21 cellular contexts compared by ENCODE assay signal in the genomic region with DNA sequence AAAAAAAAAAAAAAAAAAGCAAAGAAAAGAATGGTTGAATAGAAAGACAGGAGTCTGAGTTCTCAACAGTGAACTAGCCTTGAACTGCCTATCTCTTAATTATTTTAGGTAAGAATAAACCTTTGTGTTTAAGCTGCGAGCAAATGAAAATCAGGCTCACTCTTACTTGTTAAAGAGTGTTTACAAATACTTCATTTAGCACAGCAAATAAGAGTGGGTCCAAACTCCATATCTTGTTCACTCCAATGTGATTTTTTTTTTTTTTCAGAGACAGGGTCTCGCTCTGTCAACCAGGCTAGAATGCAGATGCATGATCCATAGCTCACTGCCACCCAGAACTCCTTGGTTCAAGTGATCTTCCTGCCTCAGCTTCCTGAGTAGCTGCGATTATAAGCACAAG. TPM values are rescaled to one million over a fixed set of nuclear protein-coding genes. Genes with fewer than 3 reads are reported as not detected.
DNase-seq lines count a peak whose midpoint lies in the region; ATAC-seq, FAIRE-seq and TF ChIP-seq lines count a peak whose summit lies in the region.
"Had no signal": no experiment of that assay in that cellular context is flagged by ENCODE, and none has a peak within 500 bp of the region (broad histone marks: within the 10 kb centered on the region; RNA-seq: fewer than 3 reads in every experiment).

No MANE protein-coding gene starts in this region.

- peaks cover 9 to 48% of the 10 kb centered on the region in 2 experiments for H3K36me3 ChIP-seq in HepG2 (replicated peaks in 1 of 2; ENCODE audit: control insufficient read depth in 1 of 2, insufficient read depth in 2 of 2, low read length in 2 of 2)
- H3K36me3 ChIP-seq in H7 (replicated peaks; ENCODE audit: control insufficient read depth, insufficient read depth, low read length): peaks cover 5% of the 10 kb centered on the region

- peaks cover 6% of the 10 kb centered on the region for H3K4me1 Mint-ChIP-seq in activated CD4-positive, alpha-beta T cell treated with anti-CD3 and anti-CD28 coated beads, Interleukin-2, amount 10 ng/mL, durations not matched to agents 24 days and 14 days
- H3K4me1 Mint-ChIP-seq: B cell had no signal

- ATAC-seq in HepG2: peak; percentile 89
- ATAC-seq: A549; CD8-positive, alpha-beta T cell had no signal

- no peaks in the 10 kb centered on the region for H3K79me2 ChIP-seq in HepG2 (ENCODE audit: insufficient read depth, low read length)

- no peaks in the 10 kb centered on the region for H3K27me3 ChIP-seq in HepG2 (ENCODE audit: control insufficient read depth in 1 of 2, insufficient read depth in 2 of 2, low read length in 2 of 2)
- no peaks in the 10 kb centered on the region for H3K27me3 ChIP-seq in H7 (ENCODE audit: control insufficient read depth, insufficient read depth, low read length)
- H3K27me3 ChIP-seq: BLaER1 treated with 17β-estradiol and CSF1 and Interleukin-3, amounts not matched to agents 10 nM and 100 nM had no signal

- no peak for TF ChIP-seq EP300 in HepG2 (IDR thresholded peaks at IDR 0.05; ENCODE audit: low read depth in 2 of 2, low read length in 2 of 2)
- TF ChIP-seq EP300 in HepG2 (CRISPR knock-in tag; IDR thresholded peaks at IDR 0.05; ENCODE audit: borderline replicate concordance): no peak

- no peak for FAIRE-seq in HepG2 (lab: Jason Lieb, UNC)
- FAIRE-seq: A549, D721Med, G401.6, GM12891, GM19239 had no signal

- intact Hi-C loops in activated CD4-positive, alpha-beta T cell treated with anti-CD3 and anti-CD28 coated beads, Interleukin-2, amount 10 ng/mL, durations not matched to agents 24 days and 14 days (cut with micrococcal nuclease): no loop called here
- intact Hi-C loops in HepG2 (cut with micrococcal nuclease; ENCODE audit: unreplicated experiment): no loop called here

- TF ChIP-seq CTCF in HepG2 (CRISPR knock-in tag; IDR thresholded peaks at IDR 0.05): no peak

- POLR2A ChIA-PET in HepG2 (lab: Yijun Ruan, JAX): interaction anchor here (0.6 to 1.5 kb wide), 4 partner anchors 11 to 29 kb away, joined by 3 to 12 read pairs (median 3); a partner anchor contains a TSS

- WGBS in HepG2 (ENCODE audit: low lambda C conversion rate): 66% methylated on average over 3 of the region's 3 CpGs

- peak; percentile 45 for DNase-seq in activated CD4-positive, alpha-beta T cell treated with anti-CD3 and anti-CD28 coated beads, Interleukin-2, amount 10 ng/mL, durations not matched to agents 24 days and 14 days
- DNase-seq in activated CD4-positive, alpha-beta T cell treated with anti-CD3 and anti-CD28 coated beads for 4 hours: no peak
- DNase-seq in HepG2 (ENCODE audit: low spot score) (peak; percentile 20), NCI-H2029 (lab: John Stamatoyannopoulos, UW) (no peak), H7 (no peak)
- DNase-seq: AML-193; Caco-2; Calu3; CD4-positive, alpha-beta T cell; CD8-positive, alpha-beta T cell; DMS79 treated with DMSO at 0.1 percent for 48 hours; GF-D8 had no signal

- no peaks in the 10 kb centered on the region for H3K9me3 ChIP-seq in HepG2 (ENCODE audit: low read length)
- H3K9me3 ChIP-seq: A549; BLaER1 treated with 17β-estradiol and CSF1 and Interleukin-3, amounts not matched to agents 10 nM and 100 nM; Caco-2 had no signal

- no peak overlapping the region for H3K27ac Mint-ChIP-seq in activated CD4-positive, alpha-beta T cell treated with anti-CD3 and anti-CD28 coated beads, Interleukin-2, amount 10 ng/mL, durations not matched to agents 24 days and 14 days
- H3K27ac Mint-ChIP-seq: B cell; CD4-positive, alpha-beta T cell; CD8-positive, alpha-beta T cell had no signal

- H3K9me3 Mint-ChIP-seq in activated CD4-positive, alpha-beta T cell treated with anti-CD3 and anti-CD28 coated beads, Interleukin-2, amount 10 ng/mL, durations not matched to agents 24 days and 14 days: no peaks in the 10 kb centered on the region
- H3K9me3 Mint-ChIP-seq: CD4-positive, alpha-beta T cell; CD8-positive, alpha-beta T cell had no signal

- H3K4me3 ChIP-seq in HepG2 (replicated peaks in 1 of 3; ENCODE audit: insufficient read depth in 1 of 3, low read depth in 2 of 3, low read length in 3 of 3): no peak overlapping the region; a peak in 1 of 6 replicates
- no peak overlapping the region for H3K4me3 ChIP-seq in H7 (ENCODE audit: insufficient read depth, low read depth, low read length)
- H3K4me3 ChIP-seq: A549; BLaER1 treated with 17β-estradiol and CSF1 and Interleukin-3, amounts not matched to agents 10 nM and 100 nM had no signal

- peaks cover 16% of the 10 kb centered on the region for H3K4me1 ChIP-seq in HepG2 (ENCODE audit: insufficient read depth, low read length)
- H3K4me1 ChIP-seq: A549; BLaER1 treated with 17β-estradiol and CSF1 and Interleukin-3, amounts not matched to agents 10 nM and 100 nM; Caco-2 had no signal

- TF ChIP-seq RAD21 in HepG2 (CRISPR knock-in tag; IDR thresholded peaks at IDR 0.05): no peak

- H3K27me3 Mint-ChIP-seq in activated CD4-positive, alpha-beta T cell treated with anti-CD3 and anti-CD28 coated beads, Interleukin-2, amount 10 ng/mL, durations not matched to agents 24 days and 14 days: no peaks in the 10 kb centered on the region
- H3K27me3 Mint-ChIP-seq: B cell; CD4-positive, alpha-beta T cell had no signal

- H3K9ac ChIP-seq in HepG2 (ENCODE audit: insufficient read depth, low read depth, low read length): no peak overlapping the region
- H3K9ac ChIP-seq: BLaER1 treated with 17β-estradiol and CSF1 and Interleukin-3, amounts not matched to agents 10 nM and 100 nM had no signal

- BruUV-seq in HepG2 (replicated peaks; lab: Mats Ljungman, UMichigan): no TSS peak

- H2AFZ ChIP-seq in HepG2 (ENCODE audit: low read length): no peak overlapping the region

- H3K4me3 Mint-ChIP-seq in activated CD4-positive, alpha-beta T cell treated with anti-CD3 and anti-CD28 coated beads, Interleukin-2, amount 10 ng/mL, durations not matched to agents 24 days and 14 days: no peak overlapping the region
- H3K4me3 Mint-ChIP-seq: B cell; CD4-positive, alpha-beta T cell; CD8-positive, alpha-beta T cell had no signal

- in situ Hi-C loops in HepG2 (cut with HindIII; ENCODE audit: extremely low pct_ligation_motif_present, low pct_unique_long_range_greater_than_20kb): no loop called here

- peak overlapping the region; percentile 14 for H3K27ac ChIP-seq in HepG2 (ENCODE audit: extremely low read length, insufficient read depth, low read length)
- H3K27ac ChIP-seq: 22Rv1; A549; BLaER1 treated with 17β-estradiol and CSF1 and Interleukin-3, amounts not matched to agents 10 nM and 100 nM; C4-2B had no signal

- peaks cover 58% of the 10 kb centered on the region for H3K36me3 Mint-ChIP-seq in activated CD4-positive, alpha-beta T cell treated with anti-CD3 and anti-CD28 coated beads, Interleukin-2, amount 10 ng/mL, durations not matched to agents 24 days and 14 days (ENCODE audit: low read depth)

- TF ChIP-seq POLR2A in HepG2 (IDR thresholded peaks at IDR 0.05; ENCODE audit: insufficient read depth in 1 of 2, low read depth in 2 of 2, low read length in 2 of 2): no peak

- H3K4me2 ChIP-seq in HepG2 (ENCODE audit: low read depth, low read length): peak overlapping the region; percentile 34; the same call in 1 of the 2 replicates
- H3K4me2 ChIP-seq: A549; BLaER1 treated with 17β-estradiol and CSF1 and Interleukin-3, amounts not matched to agents 10 nM and 100 nM had no signal

- CTCF ChIA-PET in HepG2 (lab: Yijun Ruan, JAX; ENCODE audit: low intra/inter-chr PET ratio, low total read pairs): no interaction called here

- no peaks in the 10 kb centered on the region for H4K20me1 ChIP-seq in HepG2 (ENCODE audit: insufficient read depth, low read length)

RNA-seq across cellular contexts. Expression of a gene that starts 11.9 kb away (rescaled TPM):
- total RNA-seq in activated CD4-positive, alpha-beta T cell treated with anti-CD3 and anti-CD28 coated beads, Interleukin-2, amount 10 ng/mL, durations not matched to agents 24 days and 14 days: 19.0 and 21.3 TPM in 2 replicates
- total RNA-seq in HepG2 (2016; rRNA removed; fragmentation: Illumina TruSeq; extraction: Trizol): 11.6 and 17.2 TPM in 2 replicates
- total RNA-seq in HepG2 (2016; cell fraction: cytosol; rRNA removed; fragmentation: Illumina TruSeq; extraction: Trizol; ENCODE audit: low read depth): 2.7 and 2.9 TPM in 2 replicates
- 10.8 and 16.0 TPM in 2 replicates for total RNA-seq in HepG2 (2016; cell fraction: insoluble cytoplasmic fraction; rRNA removed; fragmentation: Illumina TruSeq; extraction: Trizol)
- total RNA-seq in HepG2 (2016; cell fraction: membrane; rRNA removed; fragmentation: Illumina TruSeq; extraction: Trizol): 5.0 TPM in 2 replicates
- 37.0 and 37.6 TPM in 2 replicates for total RNA-seq in HepG2 (2016; cell fraction: nucleus; rRNA removed; fragmentation: Illumina TruSeq; extraction: Trizol)
- polyA plus RNA-seq in HepG2 (2011; rRNA removed): 3.3 and 3.8 TPM in 2 replicates
- polyA plus RNA-seq in HepG2 (2011; cell fraction: cytosol; rRNA removed): 1.4 and 1.7 TPM in 2 replicates
- 10.2 and 12.2 TPM in 2 replicates for polyA plus RNA-seq in HepG2 (2011; cell fraction: nucleus; rRNA removed)
- 6.7 and 8.7 TPM in 2 replicates for polyA plus RNA-seq in HepG2 (2012)
- polyA plus RNA-seq in HepG2 (2016; cell fraction: cytosol; fragmentation: Illumina TruSeq; extraction: Trizol; ENCODE audit: low read depth): 0.57 and 0.58 TPM in 2 replicates
- 5.1 and 5.7 TPM in 2 replicates for polyA plus RNA-seq in HepG2 (2016; cell fraction: insoluble cytoplasmic fraction; fragmentation: Illumina TruSeq; extraction: Trizol; ENCODE audit: low read depth)
- polyA plus RNA-seq in HepG2 (2016; cell fraction: membrane; fragmentation: Illumina TruSeq; extraction: Trizol; ENCODE audit: low read depth): 1.4 TPM in 2 replicates
- polyA plus RNA-seq in HepG2 (2016; cell fraction: nucleus; fragmentation: Illumina TruSeq; extraction: Trizol; ENCODE audit: insufficient read depth, low read depth): 24.3 and 25.6 TPM in 2 replicates
- polyA minus RNA-seq in HepG2 (2011; rRNA and poly(A)+ RNA removed; ENCODE audit: low replicate concordance): 7.4 and 13.2 TPM in 2 replicates
- polyA minus RNA-seq in HepG2 (2011; cell fraction: cytosol; rRNA and poly(A)+ RNA removed): 4.0 and 5.6 TPM in 2 replicates
- polyA minus RNA-seq in HepG2 (2011; cell fraction: nucleus; rRNA and poly(A)+ RNA removed): 53.5 and 55.6 TPM in 2 replicates
- 8.7 and 10.7 TPM in 2 replicates for total RNA-seq in H7 (2014; rRNA removed; shearing (Covaris generic))

RNA-seq across cellular contexts. Expression of a gene that starts 29.1 kb away (rescaled TPM):
- 43.2 and 43.3 TPM in 2 replicates for total RNA-seq in activated CD4-positive, alpha-beta T cell treated with anti-CD3 and anti-CD28 coated beads, Interleukin-2, amount 10 ng/mL, durations not matched to agents 24 days and 14 days
- total RNA-seq in HepG2 (2016; rRNA removed; fragmentation: Illumina TruSeq; extraction: Trizol): 49.9 and 85.2 TPM in 2 replicates
- 17.0 and 17.9 TPM in 2 replicates for total RNA-seq in HepG2 (2016; cell fraction: cytosol; rRNA removed; fragmentation: Illumina TruSeq; extraction: Trizol; ENCODE audit: low read depth)
- total RNA-seq in HepG2 (2016; cell fraction: insoluble cytoplasmic fraction; rRNA removed; fragmentation: Illumina TruSeq; extraction: Trizol): 54.7 and 88.6 TPM in 2 replicates
- 30.4 and 36.4 TPM in 2 replicates for total RNA-seq in HepG2 (2016; cell fraction: membrane; rRNA removed; fragmentation: Illumina TruSeq; extraction: Trizol)
- 29.6 and 32.2 TPM in 2 replicates for total RNA-seq in HepG2 (2016; cell fraction: nucleus; rRNA removed; fragmentation: Illumina TruSeq; extraction: Trizol)
- polyA plus RNA-seq in HepG2 (2011; rRNA removed): 10.3 and 14.5 TPM in 2 replicates
- polyA plus RNA-seq in HepG2 (2011; cell fraction: cytosol; rRNA removed): 7.0 and 7.5 TPM in 2 replicates
- 4.1 and 5.1 TPM in 2 replicates for polyA plus RNA-seq in HepG2 (2011; cell fraction: nucleus; rRNA removed)
- polyA plus RNA-seq in HepG2 (2012): 19.9 and 21.0 TPM in 2 replicates
- 7.8 and 9.6 TPM in 2 replicates for polyA plus RNA-seq in HepG2 (2016; cell fraction: cytosol; fragmentation: Illumina TruSeq; extraction: Trizol; ENCODE audit: low read depth)
- 78.3 and 79.2 TPM in 2 replicates for polyA plus RNA-seq in HepG2 (2016; cell fraction: insoluble cytoplasmic fraction; fragmentation: Illumina TruSeq; extraction: Trizol; ENCODE audit: low read depth)
- polyA plus RNA-seq in HepG2 (2016; cell fraction: membrane; fragmentation: Illumina TruSeq; extraction: Trizol; ENCODE audit: low read depth): 15.4 and 16.4 TPM in 2 replicates
- 33.6 and 34.4 TPM in 2 replicates for polyA plus RNA-seq in HepG2 (2016; cell fraction: nucleus; fragmentation: Illumina TruSeq; extraction: Trizol; ENCODE audit: insufficient read depth, low read depth)
- polyA minus RNA-seq in HepG2 (2011; rRNA and poly(A)+ RNA removed; ENCODE audit: low replicate concordance): 7.9 and 11.6 TPM in 2 replicates
- polyA minus RNA-seq in HepG2 (2011; cell fraction: cytosol; rRNA and poly(A)+ RNA removed): 10.0 and 11.0 TPM in 2 replicates
- polyA minus RNA-seq in HepG2 (2011; cell fraction: nucleus; rRNA and poly(A)+ RNA removed): 17.8 and 22.7 TPM in 2 replicates
- 26.4 and 27.1 TPM in 2 replicates for total RNA-seq in H7 (2014; rRNA removed; shearing (Covaris generic))

Comparison
In these comparisons a context has a peak if more than half of its experiments do, and no peak if none do; other contexts are left out.
1. DNase-seq: peak in activated CD4-positive, alpha-beta T cell treated with anti-CD3 and anti-CD28 coated beads, Interleukin-2, amount 10 ng/mL, durations not matched to agents 24 days and 14 days (single experiment) and HepG2 (single experiment); none in activated CD4-positive, alpha-beta T cell treated with anti-CD3 and anti-CD28 coated beads for 4 hours (0 of 2), NCI-H2029 (single experiment) and H7 (single experiment).